Comparison of ENCODE assay signal across 9 cellular contexts in the genomic region with DNA sequence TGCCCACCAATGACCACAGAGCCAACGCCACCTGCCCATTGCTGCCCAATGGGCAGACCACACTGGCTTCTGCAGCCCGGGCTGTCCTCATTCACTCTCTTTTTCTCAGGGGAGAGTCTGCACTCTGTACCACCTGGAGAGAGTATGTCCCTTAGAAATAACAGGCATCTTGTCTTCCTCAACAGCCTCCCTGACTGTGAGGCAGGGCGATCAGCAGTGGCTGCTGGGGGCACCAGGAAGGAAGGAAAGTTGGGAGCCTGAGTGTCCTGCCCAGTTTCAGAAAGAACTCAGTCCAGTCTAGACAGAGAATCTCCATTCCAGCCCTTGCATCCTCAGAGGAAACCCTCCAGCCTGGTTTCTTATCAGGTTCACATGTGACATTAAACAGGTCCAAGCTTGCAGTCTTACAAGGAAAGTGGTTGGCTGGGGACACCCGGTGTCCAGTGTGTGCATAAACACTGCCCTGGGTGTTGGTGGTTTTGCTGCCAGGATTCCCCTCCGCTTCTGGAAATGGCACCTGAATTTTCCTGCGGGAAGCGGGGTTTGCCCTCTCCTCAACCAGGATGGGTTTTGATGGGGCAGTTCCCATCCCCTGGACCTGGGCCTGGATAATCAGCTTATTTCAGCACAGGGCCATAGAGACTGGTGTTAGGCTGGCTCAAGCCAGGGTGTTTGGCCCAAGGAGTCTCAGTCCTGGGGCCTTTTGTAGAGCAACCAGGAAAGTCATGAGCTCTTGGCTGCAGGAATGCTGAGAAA. TPM values are rescaled to one million over a fixed set of nuclear protein-coding genes. Genes with fewer than 3 reads are reported as not detected.
DNase-seq lines count a peak whose midpoint lies in the region; ATAC-seq and TF ChIP-seq lines count a peak whose summit lies in the region.
"Had no signal": no experiment of that assay in that cellular context is flagged by ENCODE, and none has a peak within 500 bp of the region (broad histone marks: within the 10 kb centered on the region; RNA-seq: fewer than 3 reads in every experiment).

No MANE protein-coding gene starts in this region.

- no peaks in the 10 kb centered on the region for H3K9me3 Mint-ChIP-seq in activated naive CD4-positive, alpha-beta T cell treated with anti-CD3 and anti-CD28 coated beads for 36 hours
- no peaks in the 10 kb centered on the region for H3K9me3 Mint-ChIP-seq in activated naive CD4-positive, alpha-beta T cell treated with anti-CD3 and anti-CD28 coated beads, Interleukin-2, amount 50 U/mL, for 72 hours
- H3K9me3 Mint-ChIP-seq: activated naive CD4-positive, alpha-beta T cell treated with anti-CD3 and anti-CD28 coated beads, Interleukin-2, amount 50 U/mL, for 24 hours had no signal

- in situ Hi-C loops in Panc1 (cut with HindIII; ENCODE audit: low pct_unique_long_range_greater_than_20kb, low sequenced_read_pairs): no loop called here

- H2BK5ac ChIP-seq in neuronal stem cell (ENCODE audit: low read length): peak overlapping the region; percentile 15

- CTCF ChIA-PET in activated naive CD4-positive, alpha-beta T cell treated with anti-CD3 and anti-CD28 coated beads for 36 hours (lab: Charles Lee): interaction anchor here (0.6 kb wide), 1 partner anchor 165 kb away, joined by 3 read pairs; no protein-coding TSS in a partner anchor
- CTCF ChIA-PET in Panc1 (lab: Charles Lee): interaction anchor here (0.9 kb wide), 1 partner anchor 165 kb away, joined by 3 read pairs; no protein-coding TSS in a partner anchor

- BruUV-seq in Panc1 (replicated peaks; lab: Mats Ljungman, UMichigan): no TSS peak

- no peaks in the 10 kb centered on the region for H3K27me3 Mint-ChIP-seq in activated naive CD4-positive, alpha-beta T cell treated with anti-CD3 and anti-CD28 coated beads for 36 hours (ENCODE audit: low read depth)
- H3K27me3 Mint-ChIP-seq: activated naive CD4-positive, alpha-beta T cell treated with anti-CD3 and anti-CD28 coated beads, Interleukin-2, amount 50 U/mL, for 24 hours had no signal

- H2AFZ ChIP-seq in neuronal stem cell (ENCODE audit: low read length): peak overlapping the region; percentile 65

- no peak overlapping the region for H4K8ac ChIP-seq in neuronal stem cell (ENCODE audit: low read depth, low read length)

- no peak overlapping the region for H3K23ac ChIP-seq in neuronal stem cell (ENCODE audit: low read depth, low read length, poor library complexity)

- H3K36me3 Mint-ChIP-seq in activated naive CD4-positive, alpha-beta T cell treated with anti-CD3 and anti-CD28 coated beads for 36 hours (ENCODE audit: low read depth): no peaks in the 10 kb centered on the region
- H3K36me3 Mint-ChIP-seq in activated naive CD4-positive, alpha-beta T cell treated with anti-CD3 and anti-CD28 coated beads, Interleukin-2, amount 50 U/mL, for 72 hours: no peaks in the 10 kb centered on the region
- H3K36me3 Mint-ChIP-seq: activated naive CD4-positive, alpha-beta T cell treated with anti-CD3 and anti-CD28 coated beads, Interleukin-2, amount 50 U/mL, for 24 hours had no signal

- no peaks in the 10 kb centered on the region for H3K4me1 Mint-ChIP-seq in activated naive CD4-positive, alpha-beta T cell treated with anti-CD3 and anti-CD28 coated beads for 36 hours (ENCODE audit: low read depth)
- H3K4me1 Mint-ChIP-seq: activated naive CD4-positive, alpha-beta T cell treated with anti-CD3 and anti-CD28 coated beads, Interleukin-2, amount 50 U/mL, for 24 hours had no signal

- H3K4me1 ChIP-seq in Panc1 (ENCODE audit: control insufficient read depth, insufficient read depth, low read length) (no peaks in the 10 kb centered on the region), neuronal stem cell (ENCODE audit: control insufficient read depth in 2 of 2, insufficient read depth in 1 of 2, low read depth in 1 of 2, low read length in 2 of 2) (peaks cover 2 to 11% of the 10 kb centered on the region in 2 donors)

- H3K4me3 ChIP-seq in Panc1 (ENCODE audit: low read depth in 2 of 2, low read length in 2 of 2) (no peak overlapping the region), fibroblast of pulmonary artery (replicated peaks; ENCODE audit: low read depth, low read length) (no peak overlapping the region), neuronal stem cell (ENCODE audit: low read length in 2 of 2) (no peak overlapping the region)

- ATAC-seq in activated naive CD4-positive, alpha-beta T cell treated with anti-CD3 and anti-CD28 coated beads, Interleukin-2, amount 50 U/mL, for 72 hours: no peak
- ATAC-seq in Panc1: peak; percentile 84; the same call in 1 of the 2 replicates
- ATAC-seq in HG03521 (IDR thresholded peaks at IDR 0.05; ENCODE audit: unreplicated experiment): no peak
- ATAC-seq in GM18870 (IDR thresholded peaks at IDR 0.05; ENCODE audit: unreplicated experiment): no peak

- TF ChIP-seq CTCF in Panc1 (IDR thresholded peaks at IDR 0.05): peak; percentile 56
- peak; percentile 85 for TF ChIP-seq CTCF in fibroblast of pulmonary artery (IDR thresholded peaks at IDR 0.05; ENCODE audit: low read length, missing control alignments)

- no peak overlapping the region for H3K27ac Mint-ChIP-seq in activated naive CD4-positive, alpha-beta T cell treated with anti-CD3 and anti-CD28 coated beads for 36 hours
- no peak overlapping the region for H3K27ac Mint-ChIP-seq in activated naive CD4-positive, alpha-beta T cell treated with anti-CD3 and anti-CD28 coated beads, Interleukin-2, amount 50 U/mL, for 72 hours
- H3K27ac Mint-ChIP-seq: activated naive CD4-positive, alpha-beta T cell treated with anti-CD3 and anti-CD28 coated beads, Interleukin-2, amount 50 U/mL, for 24 hours had no signal

- H3K27me3 ChIP-seq in Panc1 (ENCODE audit: control insufficient read depth, insufficient read depth, low read length) (no peaks in the 10 kb centered on the region), neuronal stem cell (ENCODE audit: control insufficient read depth in 3 of 3, insufficient read depth in 3 of 3, low read depth in 1 of 3, low read length in 3 of 3) (no peaks in the 10 kb centered on the region)

- H3K9me3 ChIP-seq in Panc1 (ENCODE audit: control insufficient read depth, insufficient read depth, low read depth, low read length): no peaks in the 10 kb centered on the region
- peaks cover 2 to 11% of the 10 kb centered on the region in 2 donors for H3K9me3 ChIP-seq in neuronal stem cell (replicated peaks in 1 of 2; ENCODE audit: control insufficient read depth in 2 of 2, insufficient read depth in 1 of 2, low read depth in 1 of 2, low read length in 2 of 2)

- H3K9ac ChIP-seq in neuronal stem cell (ENCODE audit: low read depth, low read length, poor library complexity): no peak overlapping the region

- H3K36me3 ChIP-seq in Panc1 (ENCODE audit: control insufficient read depth, insufficient read depth, low read length) (no peaks in the 10 kb centered on the region), neuronal stem cell (replicated peaks in 1 of 2; ENCODE audit: control insufficient read depth in 2 of 2, insufficient read depth in 2 of 2, low read length in 2 of 2) (no peaks in the 10 kb centered on the region)

- peak; percentile 7 for DNase-seq in activated naive CD4-positive, alpha-beta T cell treated with anti-CD3 and anti-CD28 coated beads for 36 hours
- no peak for DNase-seq in activated naive CD4-positive, alpha-beta T cell treated with anti-CD3 and anti-CD28 coated beads, Interleukin-2, amount 50 U/mL, for 72 hours (ENCODE audit: low spot score in 2 of 2)
- no peak for DNase-seq in Panc1 (ENCODE audit: low read depth, low spot score)
- peak; percentile 91 for DNase-seq in fibroblast of pulmonary artery (ENCODE audit: low read depth)
- DNase-seq in neuronal stem cell (ENCODE audit: low spot score): peak; percentile 46
- no peak for DNase-seq in cortex of kidney (lab: John Stamatoyannopoulos, UW)

- no peak overlapping the region for H3K14ac ChIP-seq in neuronal stem cell (ENCODE audit: low read length)

- peak overlapping the region; percentile 20 for H3K18ac ChIP-seq in neuronal stem cell (ENCODE audit: low read length)

- no peaks in the 10 kb centered on the region for H3K79me1 ChIP-seq in neuronal stem cell (ENCODE audit: low read depth, low read length)

- no CpG with 5 or more reads among the region's 7 CpGs for WGBS in neuronal stem cell (ENCODE audit: extremely low coverage in 2 of 2, insufficient read length in 2 of 2, insufficient replicate concordance in 1 of 2), 2 donors

- no peak overlapping the region for H3K4me3 Mint-ChIP-seq in activated naive CD4-positive, alpha-beta T cell treated with anti-CD3 and anti-CD28 coated beads for 36 hours
- H3K4me3 Mint-ChIP-seq: activated naive CD4-positive, alpha-beta T cell treated with anti-CD3 and anti-CD28 coated beads, Interleukin-2, amount 50 U/mL, for 24 hours had no signal

- POLR2A ChIA-PET in Panc1 (lab: Charles Lee): no interaction called here

- intact Hi-C loops in activated naive CD4-positive, alpha-beta T cell treated with anti-CD3 and anti-CD28 coated beads for 36 hours (cut with micrococcal nuclease): no loop called here
- intact Hi-C loops in Panc1 (cut with micrococcal nuclease; ENCODE audit: unreplicated experiment): loop anchor here (5.0 kb wide), 1 partner anchor 165 kb away; no protein-coding TSS in a partner anchor

- H2BK12ac ChIP-seq in neuronal stem cell (ENCODE audit: low read length): no peak overlapping the region

- H4K91ac ChIP-seq in neuronal stem cell (ENCODE audit: low read depth, low read length, poor library complexity): no peak overlapping the region

- H3K4ac ChIP-seq in neuronal stem cell (ENCODE audit: low read length): no peak overlapping the region

- no peak overlapping the region for H3K27ac ChIP-seq in Panc1 (ENCODE audit: low read length)
- H3K27ac ChIP-seq in neuronal stem cell (replicated peaks; ENCODE audit: low read length): no peak overlapping the region

- peak overlapping the region; percentile 57 for H2BK15ac ChIP-seq in neuronal stem cell (ENCODE audit: low read length)

- no peak overlapping the region for H2BK120ac ChIP-seq in neuronal stem cell (ENCODE audit: low read depth, low read length)

- H3K4me2 ChIP-seq in neuronal stem cell (ENCODE audit: insufficient read depth, low read length, poor library complexity, severe bottlenecking): no peak overlapping the region

- peak overlapping the region; percentile 85 for H2AK5ac ChIP-seq in neuronal stem cell (ENCODE audit: low read depth, low read length)

RNA-seq across cellular contexts. Expression of a gene that starts 37.1 kb away (rescaled TPM):
- under 1 TPM in 1 of 2 experiments, not detected in 1; 0.12 TPM for total RNA-seq in activated naive CD4-positive, alpha-beta T cell treated with anti-CD3 and anti-CD28 coated beads for 36 hours
- total RNA-seq in activated naive CD4-positive, alpha-beta T cell treated with anti-CD3 and anti-CD28 coated beads, Interleukin-2, amount 50 U/mL, for 72 hours: under 1 TPM in 1 of 2 donors, not detected in 1; 0.23 TPM
- total RNA-seq in Panc1 (2021; ENCODE audit: unreplicated experiment): not detected
- not detected for polyA plus RNA-seq in Panc1 (2012; ENCODE audit: insufficient read length)
- 1.8 TPM for polyA plus RNA-seq in neuronal stem cell (2013, experiment 1 of 2)
- polyA plus RNA-seq in neuronal stem cell (2013, experiment 2 of 2): 1.4 TPM

Comparison
In these comparisons a context has a peak if more than half of its experiments do, and no peak if none do; other contexts are left out.
1. DNase-seq: peak in activated naive CD4-positive, alpha-beta T cell treated with anti-CD3 and anti-CD28 coated beads for 36 hours (single experiment), fibroblast of pulmonary artery (single experiment) and neuronal stem cell (single experiment); none in activated naive CD4-positive, alpha-beta T cell treated with anti-CD3 and anti-CD28 coated beads, Interleukin-2, amount 50 U/mL, for 72 hours (0 of 2), Panc1 (single experiment) and cortex of kidney (single experiment).